20 cellular contexts compared by ENCODE assay signal in the genomic region with DNA sequence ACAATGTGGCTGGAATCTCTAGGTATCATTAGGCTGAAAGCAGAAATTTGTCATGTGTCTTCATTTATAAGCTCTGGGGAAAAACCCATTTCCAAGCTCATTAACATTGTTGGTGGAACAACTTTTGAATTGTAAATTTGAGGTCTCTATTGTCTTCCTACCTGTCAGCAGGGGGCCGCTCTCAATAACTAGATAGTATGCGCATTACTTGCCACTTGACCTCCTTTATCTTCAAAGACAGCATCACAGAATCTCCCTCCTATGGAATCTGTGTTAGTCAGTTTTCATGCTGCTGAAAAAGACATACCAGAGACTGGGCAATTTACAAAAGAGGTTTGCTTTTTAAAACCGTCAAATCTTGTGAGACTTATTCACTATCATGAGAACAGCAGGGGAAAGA.
"Had no signal": no experiment of that assay in that cellular context is flagged by ENCODE, and none has a peak within 500 bp of the region (broad histone marks: within the 10 kb centered on the region; RNA-seq: fewer than 3 reads in every experiment).

No MANE protein-coding gene starts in this region.

- DNase-seq: activated T-cell treated with anti-CD3 and anti-CD28 coated beads, Interleukin-2, amount 50 U/mL, for 1 hour; adrenal gland; colonic mucosa; dorsolateral prefrontal cortex; effector memory CD8-positive, alpha-beta T cell; hippocampal formation; left ventricle myocardium inferior; natural killer cell; psoas muscle; right cardiac atrium; stimulated activated CD4-positive, alpha-beta T cell treated with anti-CD3 and anti-CD28 coated beads, Interleukin-1b, Interleukin-23, amount 100 ng/mL, for 48 hours; stimulated activated naive CD8-positive, alpha-beta T cell treated with anti-CD3 and anti-CD28 coated beads, Interleukin-15, amount 100 ng/mL, for 72 hours; T-helper 9 cell had no signal

- H3K9me3 ChIP-seq: adrenal gland, ascending aorta, colonic mucosa, esophagus muscularis mucosa, psoas muscle, tibial nerve had no signal

- H3K9me3 Mint-ChIP-seq: activated T-helper 17 cell treated with anti-CD3 and anti-CD28 coated beads, Interleukin-2, amount 50 U/mL, for 72 hours had no signal

- ATAC-seq: activated naive CD4-positive, alpha-beta T cell treated with anti-CD3 and anti-CD28 coated beads, Interleukin-2, amount 50 U/mL, for 72 hours; activated T-helper 17 cell treated with anti-CD3 and anti-CD28 coated beads, Interleukin-2, amount 50 U/mL, for 72 hours; effector memory CD8-positive, alpha-beta T cell; natural killer cell; psoas muscle; right cardiac atrium; stimulated activated naive CD8-positive, alpha-beta T cell treated with anti-CD3 and anti-CD28 coated beads, Interleukin-15, amount 100 ng/mL, for 72 hours had no signal

- H3K4me3 ChIP-seq: adrenal gland, ascending aorta, colonic mucosa, dorsolateral prefrontal cortex, esophagus muscularis mucosa, left ventricle myocardium inferior, psoas muscle, tibial nerve had no signal

- H3K27ac Mint-ChIP-seq: activated naive CD4-positive, alpha-beta T cell treated with anti-CD3 and anti-CD28 coated beads, Interleukin-2, amount 50 U/mL, for 72 hours; activated T-helper 17 cell treated with anti-CD3 and anti-CD28 coated beads, Interleukin-2, amount 50 U/mL, for 72 hours; effector memory CD8-positive, alpha-beta T cell; mesothelial cell of epicardium; natural killer cell; stimulated activated naive CD8-positive, alpha-beta T cell treated with anti-CD3 and anti-CD28 coated beads, Interleukin-15, amount 100 ng/mL, for 72 hours had no signal

- H3K36me3 ChIP-seq: adrenal gland, ascending aorta, colonic mucosa, esophagus muscularis mucosa, left ventricle myocardium inferior, tibial nerve had no signal

- H3K27me3 ChIP-seq: adrenal gland, ascending aorta, colonic mucosa, dorsolateral prefrontal cortex, esophagus muscularis mucosa, tibial nerve had no signal

- H3K4me1 ChIP-seq: adrenal gland, ascending aorta, colonic mucosa, esophagus muscularis mucosa, left ventricle myocardium inferior, psoas muscle, tibial nerve had no signal

- H3K36me3 Mint-ChIP-seq: activated naive CD4-positive, alpha-beta T cell treated with anti-CD3 and anti-CD28 coated beads, Interleukin-2, amount 50 U/mL, for 72 hours; mesothelial cell of epicardium; natural killer cell had no signal

- H3K4me1 Mint-ChIP-seq: activated T-helper 17 cell treated with anti-CD3 and anti-CD28 coated beads, Interleukin-2, amount 50 U/mL, for 72 hours; central memory CD8-positive, alpha-beta T cell; mesothelial cell of epicardium; natural killer cell; stimulated activated naive CD8-positive, alpha-beta T cell treated with anti-CD3 and anti-CD28 coated beads, Interleukin-15, amount 100 ng/mL, for 72 hours had no signal

- H3K4me3 Mint-ChIP-seq: activated T-helper 17 cell treated with anti-CD3 and anti-CD28 coated beads, Interleukin-2, amount 50 U/mL, for 72 hours; central memory CD8-positive, alpha-beta T cell; effector memory CD8-positive, alpha-beta T cell; mesothelial cell of epicardium; natural killer cell; stimulated activated naive CD8-positive, alpha-beta T cell treated with anti-CD3 and anti-CD28 coated beads, Interleukin-15, amount 100 ng/mL, for 72 hours had no signal

- H3K27me3 Mint-ChIP-seq: activated T-helper 17 cell treated with anti-CD3 and anti-CD28 coated beads, Interleukin-2, amount 50 U/mL, for 72 hours; central memory CD8-positive, alpha-beta T cell; effector memory CD8-positive, alpha-beta T cell; stimulated activated naive CD8-positive, alpha-beta T cell treated with anti-CD3 and anti-CD28 coated beads, Interleukin-15, amount 100 ng/mL, for 72 hours had no signal

- H3K27ac ChIP-seq: adrenal gland, ascending aorta, colonic mucosa, dorsolateral prefrontal cortex, esophagus muscularis mucosa, left ventricle myocardium inferior, psoas muscle, tibial nerve had no signal
